2 cellular contexts compared by ENCODE assay signal in genomic region chr4:80033581-80033980, GRCh38.
TF ChIP-seq lines count a peak whose summit lies in the region.

No MANE protein-coding gene starts in this region.

TF ChIP-seq in GM23338, 12 proteins besides CTCF, POLR2A, EP300 and RAD21 (continued from another document):
- no peak for TF ChIP-seq ZNF462 (CRISPR knock-in tag; IDR thresholded peaks at IDR 0.05)
- TF ChIP-seq NANOG (IDR thresholded peaks at IDR 0.05; ENCODE audit: borderline replicate concordance) = no peak
- no peak for TF ChIP-seq ETS1 (IDR thresholded peaks at IDR 0.05)
- no peak for TF ChIP-seq CREB1 (CRISPR knock-in tag; IDR thresholded peaks at IDR 0.05; ENCODE audit: low read depth)
- no peak for TF ChIP-seq ZNF114 (CRISPR knock-in tag; IDR thresholded peaks at IDR 0.05)
- TF ChIP-seq JUNB (IDR thresholded peaks at IDR 0.05; ENCODE audit: unreplicated experiment) = no peak
- TF ChIP-seq ZNF331 (CRISPR knock-in tag; IDR thresholded peaks at IDR 0.05; ENCODE audit: low read depth) = no peak

TF ChIP-seq in SK-N-SH, 30 proteins besides CTCF, POLR2A, EP300 and RAD21 (continued from another document):
- TF ChIP-seq NFIC (IDR thresholded peaks at IDR 0.05; ENCODE audit: borderline replicate concordance) (no peak), MEF2A (IDR thresholded peaks at IDR 0.05; ENCODE audit: borderline replicate concordance, low read depth) (no peak), FOXM1 (IDR thresholded peaks at IDR 0.05; ENCODE audit: low read depth) (no peak), TAF1 (IDR thresholded peaks at IDR 0.05; ENCODE audit: borderline replicate concordance, low read depth, low read length) (no peak), RFX5 (IDR thresholded peaks at IDR 0.05; ENCODE audit: low read length) (no peak), FOXJ3 (CRISPR knock-in tag; IDR thresholded peaks at IDR 0.05) (no peak), USF1 (IDR thresholded peaks at IDR 0.05; ENCODE audit: borderline replicate concordance, low read depth) (no peak), JUND (IDR thresholded peaks at IDR 0.05) (no peak), ZBTB33 (IDR thresholded peaks at IDR 0.05; ENCODE audit: borderline replicate concordance, low read depth) (no peak), ELF1 (IDR thresholded peaks at IDR 0.05) (no peak), RCOR1 (IDR thresholded peaks at IDR 0.05; ENCODE audit: low read length) (no peak), EZH2phosphoT487 (IDR thresholded peaks at IDR 0.05; ENCODE audit: borderline replicate concordance, low read depth) (no peak)
- TF ChIP-seq, protein P1, sequence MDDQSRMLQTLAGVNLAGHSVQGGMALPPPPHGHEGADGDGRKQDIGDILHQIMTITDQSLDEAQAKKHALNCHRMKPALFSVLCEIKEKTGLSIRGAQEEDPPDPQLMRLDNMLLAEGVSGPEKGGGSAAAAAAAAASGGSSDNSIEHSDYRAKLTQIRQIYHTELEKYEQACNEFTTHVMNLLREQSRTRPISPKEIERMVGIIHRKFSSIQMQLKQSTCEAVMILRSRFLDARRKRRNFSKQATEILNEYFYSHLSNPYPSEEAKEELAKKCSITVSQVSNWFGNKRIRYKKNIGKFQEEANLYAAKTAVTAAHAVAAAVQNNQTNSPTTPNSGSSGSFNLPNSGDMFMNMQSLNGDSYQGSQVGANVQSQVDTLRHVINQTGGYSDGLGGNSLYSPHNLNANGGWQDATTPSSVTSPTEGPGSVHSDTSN (IDR thresholded peaks at IDR 0.05) = no peak
- TF ChIP-seq, protein P2, sequence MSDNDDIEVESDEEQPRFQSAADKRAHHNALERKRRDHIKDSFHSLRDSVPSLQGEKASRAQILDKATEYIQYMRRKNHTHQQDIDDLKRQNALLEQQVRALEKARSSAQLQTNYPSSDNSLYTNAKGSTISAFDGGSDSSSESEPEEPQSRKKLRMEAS (IDR thresholded peaks at IDR 0.05; ENCODE audit: low read depth) = no peak
TF ChIP-seq in SK-N-SH: peak in this region for 0.
